ENCODE assay signal across 11 cellular contexts in genomic region chr19:6589711-6590457, GRCh38. TPM values are rescaled to one million over a fixed set of nuclear protein-coding genes. Genes with fewer than 3 reads are reported as not detected.
DNase-seq lines count a peak whose midpoint lies in the region; ATAC-seq, FAIRE-seq and TF ChIP-seq lines count a peak whose summit lies in the region.
"Had no signal": no experiment of that assay in that cellular context is flagged by ENCODE, and none has a peak within 500 bp of the region (broad histone marks: within the 10 kb centered on the region; RNA-seq: fewer than 3 reads in every experiment).

No MANE protein-coding gene starts in this region.

- POLR2A ChIA-PET in activated CD8-positive, alpha-beta T cell treated with anti-CD3 and anti-CD28 coated beads, Interleukin-2, amount 10 ng/mL, durations not matched to agents 7 days and 5 days (lab: Charles Lee), result interaction anchor here (1.0 kb wide), 1 partner anchor 12 kb away, joined by 6 read pairs; no protein-coding TSS in a partner anchor

- H3K27me3 Mint-ChIP-seq in CD14-positive monocyte (ENCODE audit: low read depth in 3 of 3), result peaks cover 84 to 91% (median 86%) of the 10 kb centered on the region in 3 donors
- peaks cover 28% of the 10 kb centered on the region for H3K27me3 Mint-ChIP-seq in activated CD8-positive, alpha-beta T cell treated with anti-CD3 and anti-CD28 coated beads, Interleukin-2, amount 10 ng/mL, durations not matched to agents 7 days and 5 days (ENCODE audit: low read depth)

- peaks cover 14% of the 10 kb centered on the region for H3K4me1 ChIP-seq in HAP-1
- H3K4me1 ChIP-seq in iPS-18a (ENCODE audit: control insufficient read depth, low read depth, low read length), result peaks cover 19% of the 10 kb centered on the region
- no peaks in the 10 kb centered on the region for H3K4me1 ChIP-seq in small intestine (ENCODE audit: control insufficient read depth in 2 of 2, insufficient read depth in 1 of 2, low read depth in 1 of 2, low read length in 1 of 2)

- in situ Hi-C loops in HAP-1 (cut with MboI; ENCODE audit: low sequenced_read_pairs), result no loop called here

- 3 to 12% (median 8%) methylated on average over 33 of the region's 33 CpGs for WGBS in small intestine, 3 donors

- H3K4me1 Mint-ChIP-seq in CD14-positive monocyte, result peaks cover 61% of the 10 kb centered on the region
- H3K4me1 Mint-ChIP-seq in activated CD8-positive, alpha-beta T cell treated with anti-CD3 and anti-CD28 coated beads, Interleukin-2, amount 10 ng/mL, durations not matched to agents 7 days and 5 days (ENCODE audit: low read depth), result peaks cover 66% of the 10 kb centered on the region

- H3K36me3 ChIP-seq in HAP-1 (replicated peaks), result peaks cover 9% of the 10 kb centered on the region; the same call in 1 of the 2 replicates
- H3K36me3 ChIP-seq in iPS-18a (ENCODE audit: control insufficient read depth, low read depth, low read length), result no peaks in the 10 kb centered on the region
- no peaks in the 10 kb centered on the region for H3K36me3 ChIP-seq in small intestine (ENCODE audit: control insufficient read depth in 2 of 2, insufficient read depth in 2 of 2, low read length in 2 of 2)
- H3K36me3 ChIP-seq: neutrophil had no signal

- peak overlapping the region in 2 of 7 donors; percentile 50 to 86 for H3K27ac Mint-ChIP-seq in CD14-positive monocyte
- peak overlapping the region; percentile 58 for H3K27ac Mint-ChIP-seq in activated CD8-positive, alpha-beta T cell treated with anti-CD3 and anti-CD28 coated beads, Interleukin-2, amount 10 ng/mL, durations not matched to agents 7 days and 5 days

- H3K27ac ChIP-seq in iPS-18a (ENCODE audit: low read length) (no peak overlapping the region), small intestine (ENCODE audit: low read depth in 1 of 2, low read length in 1 of 2) (no peak overlapping the region)
- H3K27ac ChIP-seq: neutrophil had no signal

- H3K36me3 Mint-ChIP-seq in CD14-positive monocyte, result peaks cover 8 to 9% of the 10 kb centered on the region in 2 donors
- H3K36me3 Mint-ChIP-seq in activated CD8-positive, alpha-beta T cell treated with anti-CD3 and anti-CD28 coated beads, Interleukin-2, amount 10 ng/mL, durations not matched to agents 7 days and 5 days (ENCODE audit: low read depth), result peaks cover 15% of the 10 kb centered on the region

- DNase-seq in CD14-positive monocyte (ENCODE audit: low spot score) (no peak), HAP-1 (ENCODE audit: low spot score in 2 of 2) (no peak), AML-193 (lab: John Stamatoyannopoulos, UW) (no peak), NCI-H510A (lab: John Stamatoyannopoulos, UW) (no peak), small intestine (no peak), NCI-H446 (lab: John Stamatoyannopoulos, UW) (no peak)
- DNase-seq in activated CD8-positive, alpha-beta T cell treated with anti-CD3 and anti-CD28 coated beads, Interleukin-2, amount 10 ng/mL, durations not matched to agents 7 days and 5 days, result no peak
- DNase-seq: NCI-H1436 had no signal

- H3K4me3 ChIP-seq in HAP-1 (peak overlapping the region; percentile 59), iPS-18a (ENCODE audit: low read length) (peak overlapping the region; percentile 59), small intestine (ENCODE audit: low read depth in 1 of 2, low read length in 2 of 2) (no peak overlapping the region)

- H3K9ac ChIP-seq in iPS-18a (ENCODE audit: low read length), result peak overlapping the region; percentile 15

- H3K9me3 ChIP-seq in HAP-1 (no peaks in the 10 kb centered on the region), iPS-18a (ENCODE audit: control insufficient read depth, low read depth, low read length) (no peaks in the 10 kb centered on the region), small intestine (ENCODE audit: control insufficient read depth, low read depth) (no peaks in the 10 kb centered on the region)
- H3K9me3 ChIP-seq: neutrophil had no signal

- no peaks in the 10 kb centered on the region for H3K27me3 ChIP-seq in HAP-1 (ENCODE audit: low read depth)
- H3K27me3 ChIP-seq in iPS-18a (ENCODE audit: control insufficient read depth, insufficient read depth, low read length), result peaks cover 78% of the 10 kb centered on the region
- H3K27me3 ChIP-seq in small intestine (ENCODE audit: control insufficient read depth in 2 of 2, insufficient read depth in 2 of 2, low read length in 2 of 2), result peaks cover 5 to 30% of the 10 kb centered on the region in 2 donors

- CTCF ChIA-PET in activated CD8-positive, alpha-beta T cell treated with anti-CD3 and anti-CD28 coated beads, Interleukin-2, amount 10 ng/mL, durations not matched to agents 7 days and 5 days (lab: Charles Lee), result interaction anchor here (1.1 kb wide), 1 partner anchor 41 kb away, joined by 3 read pairs; no protein-coding TSS in a partner anchor

- peaks cover 0 to 37% (median 18%) of the 10 kb centered on the region in 7 donors for H3K9me3 Mint-ChIP-seq in CD14-positive monocyte
- H3K9me3 Mint-ChIP-seq in activated CD8-positive, alpha-beta T cell treated with anti-CD3 and anti-CD28 coated beads, Interleukin-2, amount 10 ng/mL, durations not matched to agents 7 days and 5 days (ENCODE audit: insufficient read depth), result no peaks in the 10 kb centered on the region

- intact Hi-C loops in CD14-positive monocyte (cut with micrococcal nuclease), result no loop called here

- ATAC-seq in activated CD8-positive, alpha-beta T cell treated with anti-CD3 and anti-CD28 coated beads, Interleukin-2, amount 10 ng/mL, durations not matched to agents 7 days and 5 days, result no peak

- no peak for FAIRE-seq in small intestine (lab: Jason Lieb, UNC)
- FAIRE-seq: frontal cortex had no signal

- no peak for TF ChIP-seq CTCF in CD14-positive monocyte (IDR thresholded peaks at IDR 0.05)

- peak overlapping the region; percentile 12 to 93 for H3K4me3 Mint-ChIP-seq in CD14-positive monocyte
- peak overlapping the region; percentile 87 for H3K4me3 Mint-ChIP-seq in activated CD8-positive, alpha-beta T cell treated with anti-CD3 and anti-CD28 coated beads, Interleukin-2, amount 10 ng/mL, durations not matched to agents 7 days and 5 days

RNA-seq across cellular contexts. Expression of gene CD70, which starts 1.1 kb away (rescaled TPM):
- polyA plus RNA-seq in CD14-positive monocyte, result not detected
- total RNA-seq in activated CD8-positive, alpha-beta T cell treated with anti-CD3 and anti-CD28 coated beads, Interleukin-2, amount 10 ng/mL, durations not matched to agents 7 days and 5 days, result 10 to 100 TPM; 16.9 to 17.3 TPM
- polyA plus RNA-seq in small intestine, result under 1 TPM in 2 of 3 donors, not detected in 1; 0.15 to 0.89 TPM
- total RNA-seq: frontal cortex had no signal

RNA-seq across cellular contexts. Expression of gene TNFSF9, which starts 59.1 kb away (rescaled TPM):
- polyA plus RNA-seq in CD14-positive monocyte (1 to 10 TPM; 4.3 to 4.9 TPM), small intestine (under 1 TPM in 1 of 3 donors, not detected in 2; 0.37 TPM)
- 1 to 10 TPM; 1.5 to 1.7 TPM for total RNA-seq in activated CD8-positive, alpha-beta T cell treated with anti-CD3 and anti-CD28 coated beads, Interleukin-2, amount 10 ng/mL, durations not matched to agents 7 days and 5 days

Comparison
In these comparisons a context has a peak if more than half of its experiments do, and no peak if none do; other contexts are left out.
1. H3K4me3 ChIP-seq: peak in HAP-1 (single experiment) and iPS-18a (single experiment); none in small intestine (0 of 2).